ENCODE assay signal across 18 cellular contexts in the genomic region with DNA sequence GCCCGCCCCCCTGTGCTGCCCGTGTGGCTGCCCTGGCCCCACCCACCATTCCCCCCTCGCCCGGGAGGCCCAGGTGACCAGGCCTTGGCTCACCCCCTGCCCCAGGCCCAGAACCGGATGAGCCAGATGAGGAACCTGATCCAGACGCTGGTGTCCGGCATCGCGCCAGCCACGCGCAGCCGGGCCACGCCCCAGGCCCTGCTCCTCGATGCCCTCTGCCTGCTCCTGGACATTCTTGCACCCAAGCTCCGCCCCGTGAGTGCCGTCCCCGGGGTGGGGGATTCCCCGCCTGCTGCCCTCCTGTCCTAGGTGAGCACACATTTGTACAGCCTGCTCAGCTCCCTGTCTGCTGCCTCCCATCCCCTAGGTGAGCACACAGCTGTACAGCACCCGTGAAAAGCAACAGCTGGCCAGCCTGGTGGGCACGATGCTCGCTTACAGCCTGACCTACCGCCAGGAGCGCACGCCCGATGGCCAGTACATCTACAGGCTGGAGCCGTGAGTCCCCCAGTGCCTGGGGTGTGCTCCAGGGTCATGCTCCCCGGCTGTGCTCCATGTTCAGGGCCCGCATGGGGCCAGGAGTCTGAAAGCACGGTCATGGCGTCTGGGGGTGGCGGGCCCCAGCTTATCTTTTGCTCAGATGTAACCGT. TPM values are rescaled to one million over a fixed set of nuclear protein-coding genes. Genes with fewer than 3 reads are reported as not detected.
DNase-seq lines count a peak whose midpoint lies in the region; ATAC-seq and TF ChIP-seq lines count a peak whose summit lies in the region.
"Had no signal": no experiment of that assay in that cellular context is flagged by ENCODE, and none has a peak within 500 bp of the region (broad histone marks: within the 10 kb centered on the region; RNA-seq: fewer than 3 reads in every experiment).

No MANE protein-coding gene starts in this region.

- H3K27me3 ChIP-seq in breast epithelium = peaks cover 5 to 37% of the 10 kb centered on the region in 2 donors
- H3K27me3 ChIP-seq in prostate gland (replicated peaks; ENCODE audit: insufficient read depth) = peaks cover 15% of the 10 kb centered on the region
- H3K27me3 ChIP-seq in uterus = peaks cover 6 to 10% of the 10 kb centered on the region in 2 donors

- H3K4me3 ChIP-seq in breast epithelium (peak overlapping the region in 1 of 3 donors; percentile 39), prostate gland (no peak overlapping the region), uterus (no peak overlapping the region)
- H3K4me3 ChIP-seq: tibial nerve had no signal

- no peak for TF ChIP-seq POLR2A in breast epithelium (IDR thresholded peaks at IDR 0.05)
- TF ChIP-seq POLR2A in prostate gland (IDR thresholded peaks at IDR 0.05) = no peak
- TF ChIP-seq POLR2A in uterus (IDR thresholded peaks at IDR 0.05) = no peak

- H3K9me3 ChIP-seq in breast epithelium (no peaks in the 10 kb centered on the region), prostate gland (no peaks in the 10 kb centered on the region), uterus (no peaks in the 10 kb centered on the region)
- H3K9me3 ChIP-seq: tibial nerve had no signal

- no peaks in the 10 kb centered on the region for H3K36me3 ChIP-seq in breast epithelium
- H3K36me3 ChIP-seq in prostate gland = no peaks in the 10 kb centered on the region
- no peaks in the 10 kb centered on the region for H3K36me3 ChIP-seq in uterus

- H3K4me1 ChIP-seq in breast epithelium (peaks cover 0 to 4% of the 10 kb centered on the region in 2 donors), prostate gland (replicated peaks) (no peaks in the 10 kb centered on the region), uterus (no peaks in the 10 kb centered on the region)

- DNase-seq in DMS53 treated with DMSO at 0.1 percent for 48 hours (lab: John Stamatoyannopoulos, UW; ENCODE audit: unreplicated experiment) = peak; percentile 20
- peak; percentile 58 for DNase-seq in NCI-H226
- DNase-seq in breast epithelium (ENCODE audit: low spot score in 2 of 2) = peak; percentile 73 to 75
- DNase-seq in prostate gland (ENCODE audit: low spot score) = peak; percentile 63
- no peak for DNase-seq in uterus
- DNase-seq: activated CD4-positive, alpha-beta T cell treated with anti-CD3 and anti-CD28 coated beads, Interleukin-2, amount 10 ng/mL, durations not matched to agents 7 days and 5 days; activated naive CD8-positive, alpha-beta T cell treated with anti-CD3 and anti-CD28 coated beads for 36 hours; effector memory CD8-positive, alpha-beta T cell; KBM-7; midbrain; NCI-H1930; NCI-H510A; posterior cingulate gyrus; stimulated activated naive CD4-positive, alpha-beta T cell treated with Interleukin-2 at 50 U/mL for 16 hours had no signal

- H3K27ac ChIP-seq in breast epithelium = no peak overlapping the region
- no peak overlapping the region for H3K27ac ChIP-seq in prostate gland
- H3K27ac ChIP-seq in uterus = no peak overlapping the region
- H3K27ac ChIP-seq: tibial nerve had no signal

- ATAC-seq in GM21576 (IDR thresholded peaks at IDR 0.05; ENCODE audit: unreplicated experiment) = no peak
- no peak for ATAC-seq in GM21528 (IDR thresholded peaks at IDR 0.05; ENCODE audit: low FRiP score, unreplicated experiment)
- ATAC-seq: activated T-helper 17 cell treated with anti-CD3 and anti-CD28 coated beads, Interleukin-2, amount 50 U/mL, for 72 hours; effector memory CD8-positive, alpha-beta T cell had no signal

- 57% methylated on average over 28 of the region's 33 CpGs for WGBS in prostate gland

- intact Hi-C loops in breast epithelium (cut with DNase I; ENCODE audit: low total_unique reads) = no loop called here
- intact Hi-C loops in prostate gland (cut with DNase I) = no loop called here
- intact Hi-C loops in uterus (cut with DNase I; ENCODE audit: low total_unique reads) = no loop called here

- TF ChIP-seq CTCF in breast epithelium (IDR thresholded peaks at IDR 0.05) = no peak
- TF ChIP-seq CTCF in prostate gland (IDR thresholded peaks at IDR 0.05) = no peak
- TF ChIP-seq CTCF in uterus (IDR thresholded peaks at IDR 0.05) = no peak

RNA-seq across cellular contexts. Expression of a gene that starts 4.8 kb away (rescaled TPM):
- total RNA-seq in breast epithelium (not detected), prostate gland (not detected), uterus (not detected)
- total RNA-seq: activated CD4-positive, alpha-beta T cell treated with anti-CD3 and anti-CD28 coated beads, Interleukin-2, amount 10 ng/mL, durations not matched to agents 7 days and 5 days; activated naive CD8-positive, alpha-beta T cell treated with anti-CD3 and anti-CD28 coated beads for 36 hours; activated T-helper 17 cell treated with anti-CD3 and anti-CD28 coated beads, Interleukin-2, amount 50 U/mL, for 72 hours; tibial nerve had no signal

RNA-seq across cellular contexts. Expression of a gene that starts 7.3 kb away (rescaled TPM):
- total RNA-seq in breast epithelium (10 to 100 TPM; 12.6 to 15.5 (median 13.1) TPM), prostate gland (10 to 100 TPM in 1 of 2 donors, 1 to 10 TPM in 1; 7.8 to 57.5 TPM), uterus (100 to 1,000 TPM in 1 of 4 donors, 10 to 100 TPM in 2, under 1 TPM in 1; under 0.01 to 895 (median 31.1) TPM)

RNA-seq across cellular contexts. Expression of a gene that starts 7.5 kb away (rescaled TPM):
- 10 to 100 TPM; 13.1 to 18.4 (median 16.1) TPM for total RNA-seq in breast epithelium
- total RNA-seq in prostate gland = 10 to 100 TPM; 22.0 to 32.4 TPM
- 10 to 100 TPM in 3 of 4 donors, 1 to 10 TPM in 1; 5.9 to 80.0 (median 16.7) TPM for total RNA-seq in uterus

RNA-seq across cellular contexts. Expression of a gene that starts 35.2 kb away (rescaled TPM):
- 10 to 100 TPM in 1 of 3 donors, not detected in 2; 49.2 TPM for total RNA-seq in breast epithelium
- total RNA-seq in prostate gland = 1 to 10 TPM in 1 of 2 donors, under 1 TPM in 1; 0.74 to 7.3 TPM
- 10 to 100 TPM in 3 of 4 donors, 1 to 10 TPM in 1; 4.6 to 30.8 (median 15.7) TPM for total RNA-seq in uterus
- total RNA-seq: activated CD4-positive, alpha-beta T cell treated with anti-CD3 and anti-CD28 coated beads, Interleukin-2, amount 10 ng/mL, durations not matched to agents 7 days and 5 days; activated naive CD8-positive, alpha-beta T cell treated with anti-CD3 and anti-CD28 coated beads for 36 hours; activated T-helper 17 cell treated with anti-CD3 and anti-CD28 coated beads, Interleukin-2, amount 50 U/mL, for 72 hours had no signal

RNA-seq across cellular contexts. Expression of a gene that starts 54.9 kb away (rescaled TPM):
- total RNA-seq in breast epithelium = 10 to 100 TPM; 23.0 to 43.2 (median 41.6) TPM
- 10 to 100 TPM; 56.7 to 76.6 TPM for total RNA-seq in prostate gland
- 10 to 100 TPM; 14.1 to 43.3 (median 25.0) TPM for total RNA-seq in uterus

Comparison
In these comparisons a context has a peak if more than half of its experiments do, and no peak if none do; other contexts are left out.
1. DNase-seq: peak in DMS53 treated with DMSO at 0.1 percent for 48 hours (single experiment), NCI-H226 (single experiment), breast epithelium (2 of 2) and prostate gland (single experiment); none in uterus (0 of 2).